In the genomic region with DNA sequence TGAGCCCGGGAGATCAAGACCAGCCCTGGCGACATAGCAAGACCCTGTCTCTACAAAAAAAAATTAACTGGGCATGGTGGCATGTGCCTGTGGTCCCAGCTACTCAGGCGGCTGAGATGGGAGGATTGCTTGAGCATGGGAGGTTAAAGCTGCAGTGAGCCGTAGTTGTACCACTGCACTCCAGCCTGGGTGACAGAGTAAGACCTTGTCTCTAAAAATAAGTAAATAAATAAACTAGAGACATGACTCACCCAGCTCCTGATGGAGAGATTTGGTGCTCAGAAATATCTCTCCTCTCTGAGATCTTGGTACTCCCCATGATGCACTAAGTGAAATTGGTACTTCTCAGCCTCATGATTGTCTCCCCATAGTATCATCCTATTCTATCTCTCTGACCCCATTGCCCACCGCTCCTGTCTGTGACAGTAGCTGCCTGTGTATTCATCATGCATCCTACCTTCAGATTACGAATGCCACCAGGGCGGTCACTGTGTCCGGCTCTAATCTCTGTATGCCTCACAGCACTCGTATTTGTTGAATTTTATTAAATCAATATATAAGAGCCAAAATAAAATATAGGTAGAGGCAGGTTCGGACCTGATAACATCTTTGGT, we compare ENCODE assay signal across 9 cellular contexts. TPM values are rescaled to one million over a fixed set of nuclear protein-coding genes. Genes with fewer than 3 reads are reported as not detected.
A peak's percentile ranks its signal among the peaks of the same experiment; 100 is the strongest.
DNase-seq lines count a peak whose midpoint lies in the region; ATAC-seq and TF ChIP-seq lines count a peak whose summit lies in the region.
"Had no signal": no experiment of that assay in that cellular context is flagged by ENCODE, and none has a peak within 500 bp of the region (broad histone marks: within the 10 kb centered on the region; RNA-seq: fewer than 3 reads in every experiment).

No MANE protein-coding gene starts in this region.

- H3K27ac ChIP-seq in angular gyrus (ENCODE audit: low read depth, low read length) (peak overlapping the region; percentile 29), left lung (no peak overlapping the region), stomach (peak overlapping the region; percentile 47 to 85 (median 71)), foreskin keratinocyte (no peak overlapping the region)

- ATAC-seq in left lung = peak; percentile 5
- ATAC-seq in GM21447 (IDR thresholded peaks at IDR 0.05; ENCODE audit: unreplicated experiment) = no peak
- no peak for ATAC-seq in foreskin keratinocyte

- no peaks in the 10 kb centered on the region for H3K27me3 ChIP-seq in left lung
- no peaks in the 10 kb centered on the region for H3K27me3 ChIP-seq in stomach
- no peaks in the 10 kb centered on the region for H3K27me3 ChIP-seq in foreskin keratinocyte

- H3K4me3 ChIP-seq in left lung (no peak overlapping the region), stomach (no peak overlapping the region)

- TF ChIP-seq POLR2A in stomach (IDR thresholded peaks at IDR 0.05) = no peak

- DNase-seq in HCEC 1CT = peak; percentile 54
- DNase-seq in left lung = no peak
- no peak for DNase-seq in stomach
- no peak for DNase-seq in foreskin keratinocyte
- no peak for DNase-seq in NCI-H1694 treated with DMSO at 0.1 percent for 48 hours (lab: John Stamatoyannopoulos, UW)
- no peak for DNase-seq in AG08395 (ENCODE audit: low spot score)
- DNase-seq: CD8-positive, alpha-beta memory T cell had no signal

- H3K36me3 ChIP-seq in left lung = peaks cover 0 to 12% of the 10 kb centered on the region in 2 donors
- H3K36me3 ChIP-seq in stomach = peaks cover 3 to 16% (median 8%) of the 10 kb centered on the region in 4 donors

- H3K4me1 ChIP-seq in left lung = peaks cover 26 to 98% of the 10 kb centered on the region in 2 donors
- H3K4me1 ChIP-seq in stomach = peaks cover 71 to 98% (median 83%) of the 10 kb centered on the region in 4 donors
- peaks cover 10% of the 10 kb centered on the region for H3K4me1 ChIP-seq in foreskin keratinocyte

- 53 to 82% (median 60%) methylated on average over 10 of the region's 10 CpGs for WGBS in stomach, 5 donors

- intact Hi-C loops in left lung (cut with DNase I) = no loop called here
- intact Hi-C loops in stomach (cut with DNase I; ENCODE audit: low total_unique reads) = no loop called here

- no peak for TF ChIP-seq EP300 in stomach (IDR thresholded peaks at IDR 0.05)

- TF ChIP-seq CTCF in left lung (IDR thresholded peaks at IDR 0.05) (no peak), stomach (IDR thresholded peaks at IDR 0.05) (no peak), foreskin keratinocyte (conservative IDR thresholded peaks at IDR 0.05) (no peak)

- no peaks in the 10 kb centered on the region for H3K9me3 ChIP-seq in left lung
- H3K9me3 ChIP-seq in stomach = no peaks in the 10 kb centered on the region

RNA-seq across cellular contexts. Expression of a gene that starts 50.9 kb away (rescaled TPM):
- 100 to 1,000 TPM; 214 to 231 TPM for total RNA-seq in left lung
- total RNA-seq in stomach = 100 to 1,000 TPM in 4 of 5 donors, 10 to 100 TPM in 1; 16.5 to 192 (median 148) TPM
- polyA plus RNA-seq in stomach = 10 to 100 TPM in 1 of 3 donors, 1 to 10 TPM in 2; 5.1 to 16.9 (median 8.9) TPM
- total RNA-seq in foreskin keratinocyte = 32.7 and 41.4 TPM in 2 replicates
- polyA plus RNA-seq in foreskin keratinocyte = 4.9 and 6.5 TPM in 2 replicates

Comparison
In these comparisons a context has a peak if more than half of its experiments do, and no peak if none do; other contexts are left out.
1. H3K27ac ChIP-seq: peak in angular gyrus (single experiment) and stomach (5 of 5); none in left lung (0 of 2) and foreskin keratinocyte (single experiment).